ENCODE assay signal across 17 cellular contexts in the genomic region with DNA sequence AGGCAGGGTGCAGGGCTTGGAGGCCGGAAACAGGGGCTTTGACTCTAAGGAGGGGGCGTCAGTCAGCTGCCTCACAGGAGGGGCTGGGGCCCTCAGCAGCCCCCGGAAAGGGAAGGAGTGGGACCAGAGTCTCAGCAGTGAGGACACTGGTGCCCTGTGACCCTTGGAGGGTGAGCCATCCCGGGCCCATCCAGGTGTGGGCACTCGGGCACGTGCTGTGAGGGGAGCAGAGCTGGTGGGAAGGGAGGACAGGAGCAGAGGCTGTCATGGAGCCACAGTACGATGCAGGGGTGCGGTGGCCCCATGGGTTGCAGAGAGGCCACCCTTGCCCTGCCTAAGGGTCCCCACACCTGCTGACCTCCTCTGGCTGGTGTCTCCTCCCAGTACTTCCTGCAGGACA. TPM values are rescaled to one million over a fixed set of nuclear protein-coding genes. Genes with fewer than 3 reads are reported as not detected.
DNase-seq lines count a peak whose midpoint lies in the region; ATAC-seq, FAIRE-seq and TF ChIP-seq lines count a peak whose summit lies in the region.
"Had no signal": no experiment of that assay in that cellular context is flagged by ENCODE, and none has a peak within 500 bp of the region (broad histone marks: within the 10 kb centered on the region; RNA-seq: fewer than 3 reads in every experiment).

No MANE protein-coding gene starts in this region.

- no peak for DNase-seq in CD8-positive, alpha-beta memory T cell
- DNase-seq in endothelial cell (ENCODE audit: low spot score) (no peak), GM19240 (ENCODE audit: insufficient read length, low spot score) (no peak), frontal cortex (ENCODE audit: low spot score in 2 of 2) (no peak)
- DNase-seq: ACHN; CD4-positive, alpha-beta memory T cell; COR-L47; DND-41; GDM1; GOT3; H9 had no signal

- no peak overlapping the region for H3K4me3 Mint-ChIP-seq in CD8-positive, alpha-beta memory T cell
- peak overlapping the region; percentile 87 for H3K4me3 Mint-ChIP-seq in endothelial cell (ENCODE audit: unreplicated experiment)
- H3K4me3 Mint-ChIP-seq: H9 had no signal

- peaks cover 71 to 91% (median 90%) of the 10 kb centered on the region in 3 donors for H3K36me3 Mint-ChIP-seq in CD8-positive, alpha-beta memory T cell
- H3K36me3 Mint-ChIP-seq in endothelial cell (ENCODE audit: low read depth, unreplicated experiment): peaks cover 98% of the 10 kb centered on the region

- H3K27ac ChIP-seq in CD8-positive, alpha-beta memory T cell (ENCODE audit: low read depth, low read length): no peak overlapping the region
- no peak overlapping the region for H3K27ac ChIP-seq in muscle layer of duodenum (ENCODE audit: low read length)
- no peak overlapping the region for H3K27ac ChIP-seq in subcutaneous abdominal adipose tissue (ENCODE audit: low read depth, low read length)
- H3K27ac ChIP-seq: C4-2B had no signal

- H3K4me3 ChIP-seq in CD8-positive, alpha-beta memory T cell (ENCODE audit: low read length): peak overlapping the region; percentile 27
- H3K4me3 ChIP-seq in muscle layer of duodenum (ENCODE audit: low read depth in 1 of 2, low read length in 2 of 2): peak overlapping the region; percentile 24 to 69
- H3K4me3 ChIP-seq in subcutaneous abdominal adipose tissue (ENCODE audit: low read depth in 1 of 5, low read length in 5 of 5): peak overlapping the region; percentile 41 to 61 (median 61)

- no peak overlapping the region for H3K9ac ChIP-seq in subcutaneous abdominal adipose tissue (ENCODE audit: low read length in 5 of 5)

- CTCF ChIA-PET in CD8-positive, alpha-beta memory T cell (lab: Charles Lee): no interaction called here

- no peak for ATAC-seq in GM18873 (IDR thresholded peaks at IDR 0.05; ENCODE audit: low FRiP score, unreplicated experiment)

- peaks cover 97% of the 10 kb centered on the region for H3K9me3 ChIP-seq in CD8-positive, alpha-beta memory T cell (ENCODE audit: low read length)
- H3K9me3 ChIP-seq in muscle layer of duodenum (ENCODE audit: control insufficient read depth in 1 of 2, low read length in 2 of 2) (peaks cover 95 to 98% of the 10 kb centered on the region in 2 donors), subcutaneous abdominal adipose tissue (ENCODE audit: control insufficient read depth in 5 of 5, low read length in 5 of 5) (peaks cover 96 to 100% (median 99%) of the 10 kb centered on the region in 5 donors)

- TF ChIP-seq CTCF in endothelial cell (IDR thresholded peaks at IDR 0.05; ENCODE audit: unreplicated experiment): no peak

- no peak for FAIRE-seq in frontal cortex (lab: Jason Lieb, UNC)

- no peaks in the 10 kb centered on the region for H3K4me1 ChIP-seq in CD8-positive, alpha-beta memory T cell (ENCODE audit: insufficient read depth, low read length)
- H3K4me1 ChIP-seq in muscle layer of duodenum (ENCODE audit: control insufficient read depth in 1 of 2, insufficient read depth in 2 of 2, low read length in 2 of 2) (no peaks in the 10 kb centered on the region), subcutaneous abdominal adipose tissue (ENCODE audit: control insufficient read depth in 5 of 5, insufficient read depth in 5 of 5, low read length in 5 of 5) (no peaks in the 10 kb centered on the region)

- H3K27ac Mint-ChIP-seq in CD8-positive, alpha-beta memory T cell: no peak overlapping the region
- H3K27ac Mint-ChIP-seq in endothelial cell (ENCODE audit: unreplicated experiment): no peak overlapping the region
- H3K27ac Mint-ChIP-seq: H9 had no signal

- H3K27me3 Mint-ChIP-seq in CD8-positive, alpha-beta memory T cell: peaks cover 0 to 2% of the 10 kb centered on the region in 2 donors
- peaks cover 20% of the 10 kb centered on the region for H3K27me3 Mint-ChIP-seq in endothelial cell (ENCODE audit: unreplicated experiment)
- H3K27me3 Mint-ChIP-seq: CD4-positive, alpha-beta memory T cell; IgD-negative memory B cell had no signal

- H3K27me3 ChIP-seq in CD8-positive, alpha-beta memory T cell (ENCODE audit: insufficient read depth, low read length, poor library complexity, severe bottlenecking): no peaks in the 10 kb centered on the region
- H3K27me3 ChIP-seq in muscle layer of duodenum (ENCODE audit: low read depth, low read length): no peaks in the 10 kb centered on the region
- H3K27me3 ChIP-seq in subcutaneous abdominal adipose tissue (ENCODE audit: control insufficient read depth in 5 of 5, insufficient read depth in 4 of 5, low read length in 5 of 5): no peaks in the 10 kb centered on the region

- POLR2A ChIA-PET in CD8-positive, alpha-beta memory T cell (lab: Charles Lee): no interaction called here

- H3K9me3 Mint-ChIP-seq in CD8-positive, alpha-beta memory T cell: peaks cover 70 to 100% (median 97%) of the 10 kb centered on the region in 5 donors
- peaks cover 74% of the 10 kb centered on the region for H3K9me3 Mint-ChIP-seq in endothelial cell (ENCODE audit: unreplicated experiment)

- H3K4me1 Mint-ChIP-seq in CD8-positive, alpha-beta memory T cell: peaks cover 0 to 3% (median 0%) of the 10 kb centered on the region in 3 donors
- no peaks in the 10 kb centered on the region for H3K4me1 Mint-ChIP-seq in endothelial cell (ENCODE audit: unreplicated experiment)
- H3K4me1 Mint-ChIP-seq: H9 had no signal

- H3K36me3 ChIP-seq in CD8-positive, alpha-beta memory T cell (ENCODE audit: insufficient read depth, low read length): peaks cover 83% of the 10 kb centered on the region
- peaks cover 68 to 95% of the 10 kb centered on the region in 2 donors for H3K36me3 ChIP-seq in muscle layer of duodenum (ENCODE audit: control insufficient read depth in 1 of 2, insufficient read depth in 2 of 2, low read length in 2 of 2)
- H3K36me3 ChIP-seq in subcutaneous abdominal adipose tissue (ENCODE audit: control insufficient read depth in 5 of 5, insufficient read depth in 5 of 5, low read length in 5 of 5): peaks cover 43 to 82% (median 78%) of the 10 kb centered on the region in 5 donors

RNA-seq across cellular contexts. Expression of a gene that starts 19.1 kb away (rescaled TPM):
- total RNA-seq in CD8-positive, alpha-beta memory T cell: 10 to 100 TPM; 51.8 to 56.8 TPM
- 29.2 TPM for polyA plus RNA-seq in CD8-positive, alpha-beta memory T cell
- 44.3 TPM for total RNA-seq in endothelial cell (ENCODE audit: unreplicated experiment)
- 72.2 TPM for total RNA-seq in frontal cortex
- total RNA-seq: A172 had no signal

RNA-seq across cellular contexts. Expression of a gene that starts 26.7 kb away (rescaled TPM):
- total RNA-seq in CD8-positive, alpha-beta memory T cell: 10 to 100 TPM; 23.4 to 25.9 TPM
- 32.0 TPM for polyA plus RNA-seq in CD8-positive, alpha-beta memory T cell
- total RNA-seq in endothelial cell (ENCODE audit: unreplicated experiment) (21.4 TPM), frontal cortex (23.2 TPM)

RNA-seq across cellular contexts. Expression of a gene that starts 59.0 kb away (rescaled TPM):
- total RNA-seq in CD8-positive, alpha-beta memory T cell: 1 to 10 TPM; 8.7 to 9.1 TPM
- polyA plus RNA-seq in CD8-positive, alpha-beta memory T cell: 10.3 TPM
- total RNA-seq in endothelial cell (ENCODE audit: unreplicated experiment): 14.9 TPM
- 42.4 TPM for total RNA-seq in frontal cortex
